ENCODE assay signal across 16 cellular contexts in the genomic region with DNA sequence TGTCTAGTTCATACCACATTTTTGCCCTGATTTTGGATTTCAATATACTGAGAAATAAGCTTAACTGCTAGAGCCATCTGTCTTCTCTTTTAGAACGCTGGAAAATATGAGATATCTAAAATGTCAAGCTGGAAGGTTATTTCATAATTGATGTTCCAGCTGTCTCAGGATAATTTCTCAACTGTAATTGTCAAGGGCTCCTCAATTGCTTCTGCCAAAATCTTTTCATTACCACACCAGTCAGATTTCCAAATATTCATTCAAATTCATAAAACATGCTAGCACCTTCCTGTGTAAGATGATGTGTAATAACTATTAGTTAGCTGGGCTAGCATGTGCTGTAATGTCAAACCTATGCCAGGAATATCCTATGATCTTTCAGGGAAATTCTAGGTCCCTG.
A peak's percentile ranks its signal among the peaks of the same experiment; 100 is the strongest.
DNase-seq lines count a peak whose midpoint lies in the region; ATAC-seq and TF ChIP-seq lines count a peak whose summit lies in the region.
"Had no signal": no experiment of that assay in that cellular context is flagged by ENCODE, and none has a peak within 500 bp of the region (broad histone marks: within the 10 kb centered on the region; RNA-seq: fewer than 3 reads in every experiment).

No MANE protein-coding gene starts in this region.

- peaks cover 1% of the 10 kb centered on the region for H3K27me3 Mint-ChIP-seq in activated naive CD4-positive, alpha-beta T cell treated with anti-CD3 and anti-CD28 coated beads, Interleukin-2, amount 50 U/mL, for 24 hours
- peaks cover 4% of the 10 kb centered on the region for H3K27me3 Mint-ChIP-seq in activated naive CD4-positive, alpha-beta T cell treated with anti-CD3 and anti-CD28 coated beads for 36 hours (ENCODE audit: low read depth)
- no peaks in the 10 kb centered on the region for H3K27me3 Mint-ChIP-seq in Caco-2 (ENCODE audit: insufficient read depth, unreplicated experiment)

- no peak for DNase-seq in activated naive CD4-positive, alpha-beta T cell treated with anti-CD3 and anti-CD28 coated beads for 36 hours
- DNase-seq in NCI-H1694 (lab: John Stamatoyannopoulos, UW) = peak; percentile 89
- DNase-seq in NCI-H524 (lab: John Stamatoyannopoulos, UW) = peak; percentile 62 to 92
- DNase-seq in left ventricle myocardium superior = no peak
- DNase-seq in Caco-2 = no peak
- no peak for DNase-seq in tibial nerve (ENCODE audit: low spot score in 2 of 2)
- no peak for DNase-seq in HEK293T (ENCODE audit: extremely low spot score)
- DNase-seq: ACHN; Calu3; CD4-positive, CD25-positive, alpha-beta regulatory T cell; DMS79; H7 had no signal

- H3K9me3 ChIP-seq in Caco-2 (no peaks in the 10 kb centered on the region), tibial nerve (peaks cover 0 to 5% (median 0%) of the 10 kb centered on the region in 4 donors)

- TF ChIP-seq POLR2A in tibial nerve (IDR thresholded peaks at IDR 0.05) = no peak

- WGBS in tibial nerve, 2 donors = 26 to 33% methylated on average over 1 of the region's 1 CpG

- no peaks in the 10 kb centered on the region for H3K36me3 ChIP-seq in Caco-2 (ENCODE audit: control insufficient read depth, insufficient read depth, low read length)
- no peaks in the 10 kb centered on the region for H3K36me3 ChIP-seq in tibial nerve
- H3K36me3 ChIP-seq: BLaER1 treated with 17β-estradiol and CSF1 and Interleukin-3, amounts not matched to agents 10 nM and 100 nM had no signal

- H3K4me3 ChIP-seq in Caco-2 (ENCODE audit: low read depth, low read length) (no peak overlapping the region), tibial nerve (no peak overlapping the region)
- H3K4me3 ChIP-seq: BLaER1 treated with 17β-estradiol and CSF1 and Interleukin-3, amounts not matched to agents 10 nM and 100 nM; GM12878; GM23338 had no signal

- TF ChIP-seq EP300 in tibial nerve (IDR thresholded peaks at IDR 0.05) = no peak

- H3K4me3 Mint-ChIP-seq in activated naive CD4-positive, alpha-beta T cell treated with anti-CD3 and anti-CD28 coated beads, Interleukin-2, amount 50 U/mL, for 24 hours = no peak overlapping the region
- no peak overlapping the region for H3K4me3 Mint-ChIP-seq in activated naive CD4-positive, alpha-beta T cell treated with anti-CD3 and anti-CD28 coated beads for 36 hours
- H3K4me3 Mint-ChIP-seq in Caco-2 (ENCODE audit: unreplicated experiment) = no peak overlapping the region
- H3K4me3 Mint-ChIP-seq: CD4-positive, CD25-positive, alpha-beta regulatory T cell; GM23338 had no signal

- H3K36me3 Mint-ChIP-seq in activated naive CD4-positive, alpha-beta T cell treated with anti-CD3 and anti-CD28 coated beads, Interleukin-2, amount 50 U/mL, for 24 hours = peaks cover 1% of the 10 kb centered on the region
- no peaks in the 10 kb centered on the region for H3K36me3 Mint-ChIP-seq in activated naive CD4-positive, alpha-beta T cell treated with anti-CD3 and anti-CD28 coated beads for 36 hours (ENCODE audit: low read depth)
- no peaks in the 10 kb centered on the region for H3K36me3 Mint-ChIP-seq in Caco-2 (ENCODE audit: insufficient read depth, unreplicated experiment)
- H3K36me3 Mint-ChIP-seq: CD4-positive, CD25-positive, alpha-beta regulatory T cell had no signal

- H3K27ac ChIP-seq in tibial nerve = no peak overlapping the region
- H3K27ac ChIP-seq: BLaER1 treated with 17β-estradiol and CSF1 and Interleukin-3, amounts not matched to agents 10 nM and 100 nM had no signal

- no TSS peak for BruUV-seq in Caco-2 (replicated peaks; lab: Mats Ljungman, UMichigan)

- CTCF ChIA-PET in activated naive CD4-positive, alpha-beta T cell treated with anti-CD3 and anti-CD28 coated beads for 36 hours (lab: Charles Lee) = interaction anchor here (1.0 kb wide), 1 partner anchor 8 kb away, joined by 3 read pairs; no protein-coding TSS in a partner anchor
- CTCF ChIA-PET in Caco-2 (lab: Charles Lee) (no interaction called here), HEK293T (lab: Yijun Ruan, JAX) (interaction anchor here (0.6 kb wide), 1 partner anchor 9 kb away, joined by 3 read pairs; no protein-coding TSS in a partner anchor)

- H3K27ac Mint-ChIP-seq in activated naive CD4-positive, alpha-beta T cell treated with anti-CD3 and anti-CD28 coated beads, Interleukin-2, amount 50 U/mL, for 24 hours = peak overlapping the region; percentile 33
- H3K27ac Mint-ChIP-seq in activated naive CD4-positive, alpha-beta T cell treated with anti-CD3 and anti-CD28 coated beads for 36 hours = no peak overlapping the region
- no peak overlapping the region for H3K27ac Mint-ChIP-seq in Caco-2 (ENCODE audit: unreplicated experiment)
- H3K27ac Mint-ChIP-seq: CD4-positive, CD25-positive, alpha-beta regulatory T cell; GM23338 had no signal

- peak; percentile 70 for ATAC-seq in left ventricle myocardium superior
- ATAC-seq: GM12878, GM23338 had no signal

- H3K4me1 Mint-ChIP-seq in activated naive CD4-positive, alpha-beta T cell treated with anti-CD3 and anti-CD28 coated beads, Interleukin-2, amount 50 U/mL, for 24 hours = peaks cover 10% of the 10 kb centered on the region
- H3K4me1 Mint-ChIP-seq in activated naive CD4-positive, alpha-beta T cell treated with anti-CD3 and anti-CD28 coated beads for 36 hours (ENCODE audit: low read depth) = peaks cover 9% of the 10 kb centered on the region
- H3K4me1 Mint-ChIP-seq in Caco-2 (ENCODE audit: low read depth, unreplicated experiment) = no peaks in the 10 kb centered on the region
- H3K4me1 Mint-ChIP-seq: GM23338 had no signal

- H3K9me3 Mint-ChIP-seq in activated naive CD4-positive, alpha-beta T cell treated with anti-CD3 and anti-CD28 coated beads, Interleukin-2, amount 50 U/mL, for 24 hours = no peaks in the 10 kb centered on the region
- H3K9me3 Mint-ChIP-seq in activated naive CD4-positive, alpha-beta T cell treated with anti-CD3 and anti-CD28 coated beads for 36 hours = peaks cover 7% of the 10 kb centered on the region
- H3K9me3 Mint-ChIP-seq in Caco-2 (ENCODE audit: unreplicated experiment) = no peaks in the 10 kb centered on the region
- H3K9me3 Mint-ChIP-seq: GM23338 had no signal

- H3K27me3 ChIP-seq in Caco-2 (replicated peaks; ENCODE audit: control insufficient read depth, insufficient read depth, low read length) (no peaks in the 10 kb centered on the region), tibial nerve (no peaks in the 10 kb centered on the region)
- H3K27me3 ChIP-seq: BLaER1 treated with 17β-estradiol and CSF1 and Interleukin-3, amounts not matched to agents 10 nM and 100 nM had no signal

- intact Hi-C loops in activated naive CD4-positive, alpha-beta T cell treated with anti-CD3 and anti-CD28 coated beads for 36 hours (cut with micrococcal nuclease) = no loop called here
- intact Hi-C loops in left ventricle myocardium superior (cut with micrococcal nuclease) = no loop called here
- intact Hi-C loops in Caco-2 (cut with micrococcal nuclease; ENCODE audit: unreplicated experiment) = no loop called here

- POLR2A ChIA-PET in Caco-2 (lab: Charles Lee) (no interaction called here), HEK293T (lab: Yijun Ruan, JAX) (no interaction called here)

- TF ChIP-seq CTCF in Caco-2 (IDR thresholded peaks at IDR 0.05; ENCODE audit: insufficient read depth in 1 of 2, low read depth in 1 of 2, low read length in 1 of 2, severe bottlenecking in 1 of 2, unreplicated experiment in 1 of 2) = no peak
- no peak for TF ChIP-seq CTCF in tibial nerve (IDR thresholded peaks at IDR 0.05)

- H3K4me1 ChIP-seq in Caco-2 (no peaks in the 10 kb centered on the region), tibial nerve (no peaks in the 10 kb centered on the region)

TF ChIP-seq in HEK293T, 16 proteins besides CTCF, POLR2A, EP300 and RAD21:
- TF ChIP-seq TARDBP (IDR thresholded peaks at IDR 0.05) (no peak), CTBP1 (IDR thresholded peaks at IDR 0.05; ENCODE audit: borderline replicate concordance) (no peak), ELF4 (IDR thresholded peaks at IDR 0.05) (no peak), NFRKB (IDR thresholded peaks at IDR 0.05) (no peak), FOXA1 (IDR thresholded peaks at IDR 0.05) (no peak), FOXM1 (IDR thresholded peaks at IDR 0.05; ENCODE audit: borderline replicate concordance) (no peak), SP1 (IDR thresholded peaks at IDR 0.05) (no peak), BHLHE40 (IDR thresholded peaks at IDR 0.05; ENCODE audit: borderline replicate concordance) (no peak)
- TF ChIP-seq, protein P1, sequence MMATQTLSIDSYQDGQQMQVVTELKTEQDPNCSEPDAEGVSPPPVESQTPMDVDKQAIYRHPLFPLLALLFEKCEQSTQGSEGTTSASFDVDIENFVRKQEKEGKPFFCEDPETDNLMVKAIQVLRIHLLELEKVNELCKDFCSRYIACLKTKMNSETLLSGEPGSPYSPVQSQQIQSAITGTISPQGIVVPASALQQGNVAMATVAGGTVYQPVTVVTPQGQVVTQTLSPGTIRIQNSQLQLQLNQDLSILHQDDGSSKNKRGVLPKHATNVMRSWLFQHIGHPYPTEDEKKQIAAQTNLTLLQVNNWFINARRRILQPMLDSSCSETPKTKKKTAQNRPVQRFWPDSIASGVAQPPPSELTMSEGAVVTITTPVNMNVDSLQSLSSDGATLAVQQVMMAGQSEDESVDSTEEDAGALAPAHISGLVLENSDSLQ (IDR thresholded peaks at IDR 0.05) = no peak
TF ChIP-seq in HEK293T: peak in this region for 0.

Comparison
In these comparisons a context has a peak if more than half of its experiments do, and no peak if none do; other contexts are left out.
1. DNase-seq: peak in NCI-H1694 (single experiment) and NCI-H524 (2 of 2); none in activated naive CD4-positive, alpha-beta T cell treated with anti-CD3 and anti-CD28 coated beads for 36 hours (single experiment), left ventricle myocardium superior (single experiment), Caco-2 (0 of 2), tibial nerve (0 of 2) and HEK293T (single experiment).